9 cellular contexts compared by ENCODE assay signal in the genomic region with DNA sequence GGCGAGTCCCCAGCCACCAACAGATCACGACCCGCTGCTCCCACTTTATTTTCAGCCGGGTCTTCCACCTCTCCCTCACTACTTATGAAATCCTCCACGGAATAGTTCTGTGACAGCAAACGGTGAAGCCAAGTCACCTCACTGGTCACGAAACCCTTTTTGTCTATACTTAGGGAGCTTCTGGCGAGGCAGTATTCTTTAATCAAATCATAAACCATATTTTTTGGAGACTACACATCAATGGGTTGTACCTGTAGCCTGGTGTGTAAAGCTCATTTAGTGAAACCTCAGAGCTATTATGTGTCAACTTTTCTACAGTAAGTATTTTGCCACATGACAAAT. TPM values are rescaled to one million over a fixed set of nuclear protein-coding genes. Genes with fewer than 3 reads are reported as not detected.
DNase-seq lines count a peak whose midpoint lies in the region; ATAC-seq and TF ChIP-seq lines count a peak whose summit lies in the region.
"Had no signal": no experiment of that assay in that cellular context is flagged by ENCODE, and none has a peak within 500 bp of the region (broad histone marks: within the 10 kb centered on the region; RNA-seq: fewer than 3 reads in every experiment).

No MANE protein-coding gene starts in this region.

- H3K36me3 Mint-ChIP-seq in type B pancreatic cell (peaks cover 7% of the 10 kb centered on the region), mesothelial cell of epicardium (no peaks in the 10 kb centered on the region)

- no peak for TF ChIP-seq POLR2A in gastroesophageal sphincter (IDR thresholded peaks at IDR 0.05)

- H3K27me3 ChIP-seq in DND-41 (ENCODE audit: insufficient read depth, low read length, poor library complexity) (no peaks in the 10 kb centered on the region), SJCRH30 (no peaks in the 10 kb centered on the region), gastroesophageal sphincter (no peaks in the 10 kb centered on the region)

- ATAC-seq in DND-41 (ENCODE audit: insufficient read depth, low read depth) (no peak), gastroesophageal sphincter (no peak), HG02852 (IDR thresholded peaks at IDR 0.05; ENCODE audit: unreplicated experiment) (no peak), GM21390 (IDR thresholded peaks at IDR 0.05; ENCODE audit: unreplicated experiment) (no peak)

- no peak overlapping the region for H3K4me3 Mint-ChIP-seq in type B pancreatic cell
- no peak overlapping the region for H3K4me3 Mint-ChIP-seq in mesothelial cell of epicardium
- H3K4me3 Mint-ChIP-seq: activated CD8-positive, alpha-beta memory T cell treated with anti-CD3 and anti-CD28 coated beads, Interleukin-2, amount 10 ng/mL, durations not matched to agents 7 days and 5 days had no signal

- no peaks in the 10 kb centered on the region for H3K9me3 ChIP-seq in DND-41 (ENCODE audit: insufficient read depth, low read length, severe bottlenecking)
- no peaks in the 10 kb centered on the region for H3K9me3 ChIP-seq in SJCRH30 (replicated peaks)
- no peaks in the 10 kb centered on the region for H3K9me3 ChIP-seq in gastroesophageal sphincter

- H3K4me3 ChIP-seq in DND-41 (ENCODE audit: low read depth in 1 of 2, low read length in 2 of 2) (peak overlapping the region; percentile 58 to 66), SJCRH30 (peak overlapping the region; percentile 91), gastroesophageal sphincter (peak overlapping the region; percentile 49 to 87), skeletal muscle cell (ENCODE audit: low read depth, low read length) (peak overlapping the region; percentile 92)

- DNase-seq in DND-41 (no peak), SJCRH30 (no peak), skeletal muscle cell (ENCODE audit: low read depth) (no peak), type B pancreatic cell (ENCODE audit: extremely low spot score, unreplicated experiment) (no peak), mesothelial cell of epicardium (ENCODE audit: low spot score in 2 of 2, unreplicated experiment in 2 of 2) (no peak)

- TF ChIP-seq CTCF in DND-41 (IDR thresholded peaks at IDR 0.05; ENCODE audit: borderline replicate concordance, extremely low read depth, low read length, poor library complexity, severe bottlenecking) (no peak), gastroesophageal sphincter (IDR thresholded peaks at IDR 0.05) (no peak), type B pancreatic cell (conservative IDR thresholded peaks at IDR 0.05) (no peak), mesothelial cell of epicardium (IDR thresholded peaks at IDR 0.05; ENCODE audit: unreplicated experiment) (no peak)

- TF ChIP-seq EP300 in gastroesophageal sphincter (IDR thresholded peaks at IDR 0.05), result no peak

- H3K27me3 Mint-ChIP-seq in type B pancreatic cell (no peaks in the 10 kb centered on the region), mesothelial cell of epicardium (ENCODE audit: low read depth) (no peaks in the 10 kb centered on the region)
- H3K27me3 Mint-ChIP-seq: activated CD8-positive, alpha-beta memory T cell treated with anti-CD3 and anti-CD28 coated beads, Interleukin-2, amount 10 ng/mL, durations not matched to agents 7 days and 5 days had no signal

- H3K9me3 Mint-ChIP-seq in type B pancreatic cell, result no peaks in the 10 kb centered on the region
- peaks cover 2% of the 10 kb centered on the region for H3K9me3 Mint-ChIP-seq in mesothelial cell of epicardium

- peaks cover 12% of the 10 kb centered on the region for H3K4me1 Mint-ChIP-seq in type B pancreatic cell (ENCODE audit: unreplicated experiment)
- H3K4me1 Mint-ChIP-seq in mesothelial cell of epicardium, result peaks cover 7% of the 10 kb centered on the region

- peaks cover 48% of the 10 kb centered on the region for H3K79me2 ChIP-seq in DND-41 (ENCODE audit: insufficient read depth, low read length)

- H4K20me1 ChIP-seq in DND-41 (ENCODE audit: insufficient read depth, low read length), result peaks cover 24% of the 10 kb centered on the region

- peak overlapping the region; percentile 83 for H2AFZ ChIP-seq in DND-41 (ENCODE audit: low read depth, low read length)

- peak overlapping the region; percentile 72 for H3K9ac ChIP-seq in DND-41 (ENCODE audit: low read depth, low read length)

- peak overlapping the region; percentile 77 for H3K4me2 ChIP-seq in DND-41 (ENCODE audit: insufficient read depth, low read length)

- H3K27ac Mint-ChIP-seq in type B pancreatic cell, result no peak overlapping the region
- H3K27ac Mint-ChIP-seq in mesothelial cell of epicardium, result no peak overlapping the region
- H3K27ac Mint-ChIP-seq: activated CD8-positive, alpha-beta memory T cell treated with anti-CD3 and anti-CD28 coated beads, Interleukin-2, amount 10 ng/mL, durations not matched to agents 7 days and 5 days had no signal

- H3K27ac ChIP-seq in DND-41 (ENCODE audit: low read length) (peak overlapping the region; percentile 80), SJCRH30 (peak overlapping the region; percentile 93), gastroesophageal sphincter (peak overlapping the region; percentile 68 to 98 (median 96))

- 1% methylated on average over 5 to 8 of the region's 8 CpGs for WGBS in gastroesophageal sphincter (ENCODE audit: low coverage in 1 of 2), 2 donors

- H3K36me3 ChIP-seq in DND-41 (ENCODE audit: insufficient read depth, low read length) (peaks cover 29% of the 10 kb centered on the region), SJCRH30 (peaks cover 27% of the 10 kb centered on the region), gastroesophageal sphincter (no peaks in the 10 kb centered on the region)

- H3K4me1 ChIP-seq in DND-41 (ENCODE audit: insufficient read depth, low read length) (peaks cover 36% of the 10 kb centered on the region), SJCRH30 (peaks cover 10% of the 10 kb centered on the region), gastroesophageal sphincter (peaks cover 0 to 43% (median 3%) of the 10 kb centered on the region in 3 donors)

RNA-seq across cellular contexts. Expression of a gene that starts 0.8 kb away (rescaled TPM):
- 794 and 838 TPM in 2 replicates for total RNA-seq in SJCRH30 (2014; rRNA removed; shearing (Covaris generic))
- total RNA-seq in gastroesophageal sphincter (100 to 1,000 TPM; 193 to 364 (median 279) TPM), type B pancreatic cell (ENCODE audit: low replicate concordance) (207 and 386 TPM in 2 replicates), mesothelial cell of epicardium (189 to 203 TPM (median 199 TPM) in 3 replicates)

RNA-seq across cellular contexts. Expression of a gene that starts 4.5 kb away (rescaled TPM):
- 23.8 and 26.1 TPM in 2 replicates for total RNA-seq in SJCRH30 (2014; rRNA removed; shearing (Covaris generic))
- total RNA-seq in gastroesophageal sphincter (100 to 1,000 TPM in 1 of 4 donors, 10 to 100 TPM in 3; 37.3 to 116 (median 44.2) TPM), type B pancreatic cell (ENCODE audit: low replicate concordance) (39.8 and 43.5 TPM in 2 replicates), mesothelial cell of epicardium (53.2 to 57.2 TPM (median 55.9 TPM) in 3 replicates)

RNA-seq across cellular contexts. Expression of a gene that starts 56.7 kb away (rescaled TPM):
- total RNA-seq in SJCRH30 (2014; rRNA removed; shearing (Covaris generic)), result 36.1 and 37.9 TPM in 2 replicates
- total RNA-seq in gastroesophageal sphincter (10 to 100 TPM; 34.5 to 64.8 (median 53.1) TPM), type B pancreatic cell (ENCODE audit: low replicate concordance) (47.1 and 54.0 TPM in 2 replicates), mesothelial cell of epicardium (42.4 to 44.7 TPM (median 42.5 TPM) in 3 replicates)
